In the genomic region with DNA sequence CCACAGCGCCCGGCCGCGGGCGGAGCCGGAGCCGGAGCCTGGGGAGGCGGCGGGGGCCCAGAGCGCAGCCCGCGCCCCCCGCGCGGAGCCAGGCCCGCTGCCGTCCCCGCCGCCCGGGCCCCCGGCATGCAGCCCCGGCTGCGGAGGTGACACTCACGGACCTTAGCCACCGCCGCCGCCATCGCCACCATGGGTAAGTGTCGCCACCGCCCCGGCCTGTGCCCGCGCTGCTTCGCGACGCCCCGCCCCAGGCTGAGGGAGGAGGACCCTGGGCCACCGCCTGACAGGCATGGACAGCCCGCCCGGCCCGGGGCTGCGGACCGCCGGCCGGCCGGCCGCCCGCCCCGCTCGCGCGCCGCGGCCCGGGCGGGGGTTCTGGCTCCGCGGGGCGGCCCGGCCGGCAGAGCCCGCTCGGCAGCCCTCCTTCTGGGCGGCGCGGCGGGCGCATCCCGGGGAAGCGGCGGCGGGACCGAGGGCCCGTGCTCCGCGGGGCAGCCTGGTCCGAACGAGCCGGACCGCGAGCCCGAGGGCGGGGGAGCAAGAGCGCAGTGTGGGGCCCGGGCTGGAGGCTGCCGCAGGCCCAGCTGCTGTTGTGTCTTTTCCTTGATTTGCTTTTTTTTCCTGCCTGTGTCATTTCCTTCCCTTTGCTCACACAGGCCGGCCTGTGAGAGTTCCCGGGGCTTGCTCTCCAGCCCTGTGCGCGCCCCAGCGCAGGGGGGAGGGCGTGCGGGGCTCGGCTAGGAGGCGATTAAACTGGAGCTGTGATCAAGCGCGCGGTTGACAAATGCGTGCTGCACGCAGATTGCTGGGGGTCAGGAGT, we compare ENCODE assay signal across 8 cellular contexts. TPM values are rescaled to one million over a fixed set of nuclear protein-coding genes. Genes with fewer than 3 reads are reported as not detected.
A peak's percentile ranks its signal among the peaks of the same experiment; 100 is the strongest.
DNase-seq lines count a peak whose midpoint lies in the region; ATAC-seq and TF ChIP-seq lines count a peak whose summit lies in the region.

No MANE protein-coding gene starts in this region.

- H3K36me3 Mint-ChIP-seq in CD14-positive monocyte, result peaks cover 0 to 12% of the 10 kb centered on the region in 2 donors
- no peaks in the 10 kb centered on the region for H3K36me3 Mint-ChIP-seq in natural killer cell treated with Interleukin-12 subunit alpha and Interleukin-12 subunit beta and Interleukin-15 and Interleukin-18, amount 100 ng/mL, for 72 hours

- H3K27ac Mint-ChIP-seq in CD14-positive monocyte, result peak overlapping the region; percentile 81 to 93 (median 88)
- peak overlapping the region; percentile 75 to 92 for H3K27ac Mint-ChIP-seq in natural killer cell treated with Interleukin-12 subunit alpha and Interleukin-12 subunit beta and Interleukin-15 and Interleukin-18, amount 100 ng/mL, for 72 hours

- intact Hi-C loops in CD14-positive monocyte (cut with micrococcal nuclease), result loop anchor here (1.0 to 10.0 kb wide), 6 partner anchors 45 to 220 kb away; a partner anchor contains a TSS

- H3K36me3 ChIP-seq in Peyer's patch (no peaks in the 10 kb centered on the region), suprapubic skin (no peaks in the 10 kb centered on the region)

- peak overlapping the region; percentile 99 for H3K4me3 Mint-ChIP-seq in CD14-positive monocyte
- peak overlapping the region; percentile 95 for H3K4me3 Mint-ChIP-seq in natural killer cell treated with Interleukin-12 subunit alpha and Interleukin-12 subunit beta and Interleukin-15 and Interleukin-18, amount 100 ng/mL, for 72 hours

- H3K9me3 ChIP-seq in Peyer's patch (no peaks in the 10 kb centered on the region), suprapubic skin (no peaks in the 10 kb centered on the region)

- H3K4me3 ChIP-seq in Peyer's patch, result peak overlapping the region; percentile 73 to 94 (median 77)
- H3K4me3 ChIP-seq in fibroblast of villous mesenchyme (ENCODE audit: low read depth, low read length), result peak overlapping the region; percentile 80
- H3K4me3 ChIP-seq in suprapubic skin, result peak overlapping the region; percentile 69

- H3K9me3 Mint-ChIP-seq in CD14-positive monocyte, result peaks cover 0 to 2% (median 0%) of the 10 kb centered on the region in 7 donors
- H3K9me3 Mint-ChIP-seq in natural killer cell treated with Interleukin-12 subunit alpha and Interleukin-12 subunit beta and Interleukin-15 and Interleukin-18, amount 100 ng/mL, for 72 hours, result no peaks in the 10 kb centered on the region

- peaks cover 46% of the 10 kb centered on the region for H3K4me1 Mint-ChIP-seq in CD14-positive monocyte
- peaks cover 29 to 36% of the 10 kb centered on the region in 2 donors for H3K4me1 Mint-ChIP-seq in natural killer cell treated with Interleukin-12 subunit alpha and Interleukin-12 subunit beta and Interleukin-15 and Interleukin-18, amount 100 ng/mL, for 72 hours (ENCODE audit: low read depth in 2 of 2)

- 0% methylated on average over 17 of the region's 100 CpGs for WGBS in suprapubic skin

- DNase-seq in CD14-positive monocyte (ENCODE audit: low spot score) (peak; percentile 66), Peyer's patch (peak; percentile 46 to 87 (median 84)), fibroblast of villous mesenchyme (ENCODE audit: low read depth) (peak; percentile 62), suprapubic skin (ENCODE audit: low spot score in 2 of 2) (peak; percentile 88 to 90)
- DNase-seq in activated effector memory CD4-positive, alpha-beta T cell treated with anti-CD3 and anti-CD28 coated beads, Interleukin-2, amount 50 U/mL, for 16 hours, result peak; percentile 90
- DNase-seq in natural killer cell treated with Interleukin-12 subunit alpha and Interleukin-12 subunit beta and Interleukin-15 and Interleukin-18, amount 100 ng/mL, for 72 hours (ENCODE audit: low spot score), result peak; percentile 81

- H3K27me3 Mint-ChIP-seq in CD14-positive monocyte (ENCODE audit: low read depth in 3 of 3), result peaks cover 0 to 7% (median 6%) of the 10 kb centered on the region in 3 donors
- H3K27me3 Mint-ChIP-seq in natural killer cell treated with Interleukin-12 subunit alpha and Interleukin-12 subunit beta and Interleukin-15 and Interleukin-18, amount 100 ng/mL, for 72 hours, result no peaks in the 10 kb centered on the region

- no peak for TF ChIP-seq EP300 in suprapubic skin (IDR thresholded peaks at IDR 0.05)

- ATAC-seq in GM19395 (IDR thresholded peaks at IDR 0.05; ENCODE audit: unreplicated experiment), result peak; percentile 24
- peak; percentile 28 for ATAC-seq in HG03521 (IDR thresholded peaks at IDR 0.05; ENCODE audit: unreplicated experiment)
- ATAC-seq in natural killer cell treated with Interleukin-12 subunit alpha and Interleukin-12 subunit beta and Interleukin-15 and Interleukin-18, amount 100 ng/mL, for 72 hours, result peak; percentile 63 to 69

- TF ChIP-seq POLR2A in Peyer's patch (IDR thresholded peaks at IDR 0.05) (peak in 1 of 2 donors; percentile 42), suprapubic skin (IDR thresholded peaks at IDR 0.05) (no peak)

- H3K27me3 ChIP-seq in Peyer's patch (no peaks in the 10 kb centered on the region), suprapubic skin (no peaks in the 10 kb centered on the region)

- H3K27ac ChIP-seq in Peyer's patch (peak overlapping the region; percentile 80 to 98 (median 86)), suprapubic skin (peak overlapping the region; percentile 89)

- H3K4me1 ChIP-seq in Peyer's patch (peaks cover 0 to 27% (median 5%) of the 10 kb centered on the region in 4 donors), suprapubic skin (peaks cover 50% of the 10 kb centered on the region)

- TF ChIP-seq CTCF in CD14-positive monocyte (IDR thresholded peaks at IDR 0.05), result no peak
- no peak for TF ChIP-seq CTCF in Peyer's patch (IDR thresholded peaks at IDR 0.05)
- TF ChIP-seq CTCF in fibroblast of villous mesenchyme (IDR thresholded peaks at IDR 0.05; ENCODE audit: insufficient read depth, low read depth, low read length), result no peak
- no peak for TF ChIP-seq CTCF in suprapubic skin (IDR thresholded peaks at IDR 0.05)

RNA-seq across cellular contexts. Expression of a gene that starts 0.6 kb away (rescaled TPM):
- 10 to 100 TPM; 52.2 to 63.6 TPM for polyA plus RNA-seq in CD14-positive monocyte
- total RNA-seq in Peyer's patch, result 10 to 100 TPM; 17.3 to 61.9 (median 39.2) TPM
- total RNA-seq in fibroblast of villous mesenchyme, result 29.6 and 34.1 TPM in 2 replicates
- total RNA-seq in natural killer cell treated with Interleukin-12 subunit alpha and Interleukin-12 subunit beta and Interleukin-15 and Interleukin-18, amount 100 ng/mL, for 72 hours, result 10 to 100 TPM; 38.2 to 52.0 TPM
- 10 to 100 TPM; 31.6 to 55.1 (median 44.3) TPM for total RNA-seq in suprapubic skin

RNA-seq across cellular contexts. Expression of a gene that starts 22.1 kb away (rescaled TPM):
- polyA plus RNA-seq in CD14-positive monocyte, result 10 to 100 TPM in 1 of 2 donors, 1 to 10 TPM in 1; 9.5 to 12.5 TPM
- total RNA-seq in Peyer's patch (10 to 100 TPM; 12.4 to 38.7 (median 36.0) TPM), fibroblast of villous mesenchyme (24.6 and 35.8 TPM in 2 replicates), suprapubic skin (10 to 100 TPM in 2 of 4 donors, 1 to 10 TPM in 2; 9.3 to 20.2 (median 10.2) TPM)
- 10 to 100 TPM; 21.0 to 26.7 TPM for total RNA-seq in natural killer cell treated with Interleukin-12 subunit alpha and Interleukin-12 subunit beta and Interleukin-15 and Interleukin-18, amount 100 ng/mL, for 72 hours

Comparison
In these comparisons a context has a peak if more than half of its experiments do, and no peak if none do; other contexts are left out.
1. Peak in every context shown above with its lines: DNase-seq, ATAC-seq, H3K4me3 ChIP-seq and H3K27ac ChIP-seq.